Comparison of ENCODE assay signal across 8 cellular contexts in the genomic region with DNA sequence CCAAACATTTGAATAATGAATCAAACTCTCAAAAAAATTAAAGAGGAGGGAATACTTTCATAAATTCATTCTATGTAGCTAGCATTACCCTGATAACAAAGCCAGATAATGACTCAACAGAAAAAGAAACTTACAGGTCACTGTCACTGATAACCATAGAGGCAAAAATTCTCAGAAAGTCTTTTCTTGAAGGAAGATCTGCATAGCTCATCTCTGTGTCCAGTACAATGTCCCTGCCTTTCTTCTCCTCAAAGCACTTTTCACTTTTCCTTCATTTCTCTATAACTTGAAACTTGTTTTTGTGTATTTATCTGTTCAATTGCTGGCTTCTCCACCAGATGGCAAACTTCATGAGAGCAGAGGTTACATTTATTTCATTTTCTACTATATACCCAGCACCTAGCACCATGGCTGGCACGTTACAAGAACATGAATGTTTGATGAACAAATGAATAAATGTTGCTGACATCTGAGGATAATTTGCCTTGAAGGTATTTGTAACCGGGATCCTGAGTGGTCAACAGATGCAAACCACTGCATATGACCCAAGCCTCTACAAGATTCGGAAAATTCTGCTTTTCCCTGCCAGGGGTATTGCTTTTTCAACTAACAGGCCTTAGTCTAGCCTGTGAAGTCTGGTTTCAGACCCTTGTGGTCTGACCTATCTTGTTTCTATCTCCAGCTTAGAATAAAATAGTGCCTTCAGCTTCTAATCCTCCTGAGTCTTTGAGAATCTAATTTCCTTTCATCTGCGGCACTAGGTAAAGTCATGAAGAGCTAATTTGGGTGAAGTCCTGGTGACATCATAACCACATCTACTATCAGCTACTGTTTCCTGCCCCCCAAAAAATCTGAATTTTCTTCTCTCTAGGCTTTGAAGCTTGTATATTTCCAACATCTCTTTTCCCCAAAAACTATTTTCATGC. TPM values are rescaled to one million over a fixed set of nuclear protein-coding genes. Genes with fewer than 3 reads are reported as not detected.
DNase-seq lines count a peak whose midpoint lies in the region; ATAC-seq and TF ChIP-seq lines count a peak whose summit lies in the region.

No MANE protein-coding gene starts in this region.

- no peaks in the 10 kb centered on the region for H3K9me3 ChIP-seq in SJSA1 (replicated peaks)

- peak overlapping the region; percentile 36 for H2BK15ac ChIP-seq in mesendoderm (replicated peaks; ENCODE audit: low read depth)

- peak overlapping the region; percentile 62 for H3K27ac ChIP-seq in SJSA1
- no peak overlapping the region for H3K27ac ChIP-seq in mesendoderm (ENCODE audit: low read depth, low read length)

- CTCF ChIA-PET in GM10248 (lab: Yijun Ruan, JAX), result interaction anchor here (0.7 to 1.6 kb wide), 11 partner anchors 16 to 691 kb away, joined by 3 to 7 read pairs (median 3); no protein-coding TSS in a partner anchor

- peak; percentile 63 for ATAC-seq in HG02885 (IDR thresholded peaks at IDR 0.05; ENCODE audit: poor library complexity, unreplicated experiment)

- H2BK5ac ChIP-seq in mesendoderm (ENCODE audit: low read length), result no peak overlapping the region

- H3K9ac ChIP-seq in mesendoderm (ENCODE audit: low read length), result no peak overlapping the region

- no peak overlapping the region for H4K5ac ChIP-seq in mesendoderm (ENCODE audit: low read length)

- no peak overlapping the region for H3K56ac ChIP-seq in mesendoderm (ENCODE audit: low read length)

- no peaks in the 10 kb centered on the region for H3K79me2 ChIP-seq in mesendoderm (ENCODE audit: control insufficient read depth, insufficient read depth, low read length)

- no peak overlapping the region for H3K4me2 ChIP-seq in mesendoderm (ENCODE audit: low read length)

- peak; percentile 19 for TF ChIP-seq CTCF in GM10248 (IDR thresholded peaks at IDR 0.05; ENCODE audit: control extremely low read depth, extremely low read depth, low read depth, missing control alignments)

- H3K4me1 ChIP-seq in SJSA1 (replicated peaks) (peaks cover 31% of the 10 kb centered on the region), mesendoderm (ENCODE audit: control insufficient read depth, low read depth, low read length) (no peaks in the 10 kb centered on the region)

- H3K4ac ChIP-seq in mesendoderm (ENCODE audit: low read depth, low read length), result no peak overlapping the region

- POLR2A ChIA-PET in GM10248 (lab: Yijun Ruan, JAX), result no interaction called here

- H3K27me3 ChIP-seq in SJSA1 (replicated peaks) (no peaks in the 10 kb centered on the region), mesendoderm (ENCODE audit: insufficient read depth, low read length, poor library complexity) (no peaks in the 10 kb centered on the region)

- H3K4me3 ChIP-seq in SJSA1 (no peak overlapping the region), mesendoderm (ENCODE audit: low read length) (no peak overlapping the region)

- H3K36me3 ChIP-seq in SJSA1 (no peaks in the 10 kb centered on the region), mesendoderm (ENCODE audit: control insufficient read depth, insufficient read depth, low read length) (no peaks in the 10 kb centered on the region)

- no peaks in the 10 kb centered on the region for H3K79me1 ChIP-seq in mesendoderm (ENCODE audit: low read length)

- no peak overlapping the region for H3K23ac ChIP-seq in mesendoderm (ENCODE audit: low read length)

- H4K8ac ChIP-seq in mesendoderm (ENCODE audit: low read depth, low read length), result no peak overlapping the region

- no peak overlapping the region for H2BK120ac ChIP-seq in mesendoderm (ENCODE audit: low read depth, low read length)

- DNase-seq in A172 (ENCODE audit: low spot score) (peak; percentile 33), GM10248 (ENCODE audit: extremely low spot score) (peak; percentile 14), SJSA1 (ENCODE audit: low read depth in 1 of 2, low spot score in 2 of 2) (peak in 1 of 2 experiments; percentile 43), astrocyte of the hippocampus (ENCODE audit: low read depth, low spot score) (peak; percentile 37), mesendoderm (peak; percentile 36), T1000 (lab: John Stamatoyannopoulos, UW) (no peak), NCI-H1417 treated with DMSO at 0.1 percent for 48 hours (lab: John Stamatoyannopoulos, UW) (no peak)

- no CpG with 5 or more reads among the region's 4 CpGs for WGBS in mesendoderm (ENCODE audit: extremely low coverage, insufficient coverage, low lambda C conversion rate)

- no peak overlapping the region for H2AK5ac ChIP-seq in mesendoderm (ENCODE audit: low read length)

- no peak overlapping the region for H3K18ac ChIP-seq in mesendoderm (ENCODE audit: low read length)

RNA-seq across cellular contexts. Expression of gene ANTXR2, which starts 52.5 kb away (rescaled TPM):
- 29.2 and 33.1 TPM in 2 replicates for total RNA-seq in A172 (2014; rRNA removed; shearing (Covaris generic))
- total RNA-seq in SJSA1 (2014; rRNA removed; shearing (Covaris generic)), result 57.8 and 72.0 TPM in 2 replicates
- polyA plus RNA-seq in mesendoderm (2013, experiment 1 of 2), result 3.7 TPM
- polyA plus RNA-seq in mesendoderm (2013, experiment 2 of 2), result 3.3 TPM

Comparison
In these comparisons a context has a peak if more than half of its experiments do, and no peak if none do; other contexts are left out.
1. DNase-seq: peak in A172 (single experiment), GM10248 (single experiment), astrocyte of the hippocampus (single experiment) and mesendoderm (single experiment); none in T1000 (single experiment) and NCI-H1417 treated with DMSO at 0.1 percent for 48 hours (single experiment).